In the genomic region with DNA sequence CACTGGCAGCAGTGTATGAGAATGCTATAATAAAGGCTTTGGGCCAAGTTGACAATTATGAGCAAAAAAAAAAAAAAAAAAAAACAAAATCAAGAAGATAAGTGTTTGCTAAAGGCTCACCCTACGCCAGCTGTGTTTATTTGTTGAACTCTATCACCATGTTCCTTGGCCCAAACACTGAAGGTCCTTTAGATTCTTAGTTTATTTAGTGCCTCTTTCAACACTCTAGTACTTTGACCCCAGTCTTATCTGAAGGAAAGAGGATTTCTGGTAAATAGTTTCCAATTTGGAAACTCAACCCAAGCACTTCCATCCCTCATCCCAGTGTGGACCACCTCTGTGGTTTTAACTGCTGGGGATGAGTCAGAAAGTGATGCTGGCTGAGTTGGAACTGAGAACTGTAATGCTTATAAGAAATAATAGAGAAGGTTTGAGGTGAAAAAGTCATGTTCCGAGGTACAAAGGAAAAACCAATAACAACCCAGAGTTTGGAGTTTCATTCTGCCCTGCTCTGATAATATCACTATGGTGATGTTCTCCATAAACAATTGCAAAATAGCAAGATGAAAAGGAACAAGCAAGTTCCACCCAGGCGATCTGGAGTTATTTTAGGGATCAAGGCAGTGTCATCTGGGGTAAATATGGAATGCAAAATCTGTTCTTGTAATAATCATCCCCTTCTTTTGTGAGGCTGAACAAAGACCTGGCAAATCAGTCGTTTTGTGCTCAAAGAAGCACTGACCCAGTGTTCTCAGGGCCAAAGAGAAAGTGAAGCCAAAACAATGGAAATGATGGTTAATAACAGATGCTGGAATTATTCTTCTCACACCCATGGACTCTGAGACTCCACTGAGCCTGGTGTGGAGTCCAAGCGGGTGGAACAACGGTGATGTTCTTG, we compare ENCODE assay signal across 9 cellular contexts. TPM values are rescaled to one million over a fixed set of nuclear protein-coding genes. Genes with fewer than 3 reads are reported as not detected.
DNase-seq lines count a peak whose midpoint lies in the region; ATAC-seq and TF ChIP-seq lines count a peak whose summit lies in the region.
"Had no signal": no experiment of that assay in that cellular context is flagged by ENCODE, and none has a peak within 500 bp of the region (broad histone marks: within the 10 kb centered on the region; RNA-seq: fewer than 3 reads in every experiment).

No MANE protein-coding gene starts in this region.

- peak overlapping the region; percentile 48 for H3K27ac ChIP-seq in OCI-LY1 (ENCODE audit: low read depth, low read length, poor library complexity, severe bottlenecking)
- H3K27ac ChIP-seq: HL-60 had no signal

- H3K4me2 ChIP-seq in OCI-LY1 (ENCODE audit: low read length), result peak overlapping the region; percentile 31; the same call in 1 of the 2 replicates

- DNase-seq in CD14-positive monocyte (ENCODE audit: low spot score) (peak; percentile 55), fibroblast of pulmonary artery (ENCODE audit: low read depth) (peak; percentile 98), pulmonary artery endothelial cell (ENCODE audit: low read depth, low spot score) (peak; percentile 70), UCSD-AML1 (lab: John Stamatoyannopoulos, UW; ENCODE audit: unreplicated experiment) (no peak), HuH-7.5 (ENCODE audit: low spot score) (no peak)
- DNase-seq in activated effector memory CD4-positive, alpha-beta T cell treated with anti-CD3 and anti-CD28 coated beads, Interleukin-2, amount 50 U/mL, for 16 hours, result no peak

- peaks cover 15% of the 10 kb centered on the region for H3K4me1 ChIP-seq in OCI-LY1 (ENCODE audit: insufficient read depth, low read length, severe bottlenecking)

- H4K20me1 ChIP-seq in OCI-LY1 (ENCODE audit: insufficient read depth, low read length), result no peaks in the 10 kb centered on the region

- H3K27ac Mint-ChIP-seq in CD14-positive monocyte, result peak overlapping the region; percentile 98 to 100 (median 99)

- H3F3A ChIP-seq in OCI-LY1 (ENCODE audit: insufficient read depth, low read length), result no peaks in the 10 kb centered on the region

- no peak overlapping the region for H2AFZ ChIP-seq in OCI-LY1 (ENCODE audit: low read length)

- peaks cover 62% of the 10 kb centered on the region for H3K4me1 Mint-ChIP-seq in CD14-positive monocyte

- H3K4me3 ChIP-seq in OCI-LY1 (ENCODE audit: low read depth, low read length, poor library complexity, severe bottlenecking) (peak overlapping the region; percentile 5), fibroblast of pulmonary artery (replicated peaks; ENCODE audit: low read depth, low read length) (peak overlapping the region; percentile 23)

- peaks cover 6 to 17% (median 10%) of the 10 kb centered on the region in 7 donors for H3K9me3 Mint-ChIP-seq in CD14-positive monocyte

- no peaks in the 10 kb centered on the region for H3K9me3 ChIP-seq in OCI-LY1 (ENCODE audit: low read length)

- peaks cover 0 to 5% of the 10 kb centered on the region in 2 donors for H3K36me3 Mint-ChIP-seq in CD14-positive monocyte

- no peak overlapping the region for H3K9ac ChIP-seq in OCI-LY1 (ENCODE audit: low read length)

- H3K79me2 ChIP-seq in OCI-LY1 (ENCODE audit: insufficient read depth, low read length), result no peaks in the 10 kb centered on the region

- H3K4me3 Mint-ChIP-seq in CD14-positive monocyte, result peak overlapping the region; percentile 37 to 78

- H3K9me2 ChIP-seq in OCI-LY1 (ENCODE audit: low read depth, low read length), result no peaks in the 10 kb centered on the region

- ATAC-seq in GM19328 (IDR thresholded peaks at IDR 0.05; ENCODE audit: unreplicated experiment), result no peak

- peaks cover 0 to 2% (median 2%) of the 10 kb centered on the region in 3 donors for H3K27me3 Mint-ChIP-seq in CD14-positive monocyte (ENCODE audit: low read depth in 3 of 3)

- no peaks in the 10 kb centered on the region for H3K27me3 ChIP-seq in OCI-LY1 (ENCODE audit: insufficient read depth, low read length)

- intact Hi-C loops in CD14-positive monocyte (cut with micrococcal nuclease), result loop anchor here in 1 of 2 donors (2.0 to 5.0 kb wide), 4 partner anchors 18 to 92 kb away; a partner anchor contains a TSS

- TF ChIP-seq CTCF in CD14-positive monocyte (IDR thresholded peaks at IDR 0.05) (no peak), OCI-LY1 (IDR thresholded peaks at IDR 0.05; ENCODE audit: low read length) (no peak), fibroblast of pulmonary artery (IDR thresholded peaks at IDR 0.05; ENCODE audit: low read length, missing control alignments) (no peak)

- no peaks in the 10 kb centered on the region for H3K36me3 ChIP-seq in OCI-LY1 (ENCODE audit: insufficient read depth, low read length)

RNA-seq across cellular contexts. Expression of a gene that starts 19.7 kb away (rescaled TPM):
- polyA plus RNA-seq in CD14-positive monocyte, result 100 to 1,000 TPM; 407 to 504 TPM
- total RNA-seq in pulmonary artery endothelial cell, result 113 and 132 TPM in 2 replicates

Comparison
In these comparisons a context has a peak if more than half of its experiments do, and no peak if none do; other contexts are left out.
1. DNase-seq: peak in CD14-positive monocyte (single experiment), fibroblast of pulmonary artery (single experiment) and pulmonary artery endothelial cell (single experiment); none in UCSD-AML1 (single experiment), HuH-7.5 (single experiment) and activated effector memory CD4-positive, alpha-beta T cell treated with anti-CD3 and anti-CD28 coated beads, Interleukin-2, amount 50 U/mL, for 16 hours (single experiment).